17 cellular contexts compared by ENCODE assay signal in the genomic region with DNA sequence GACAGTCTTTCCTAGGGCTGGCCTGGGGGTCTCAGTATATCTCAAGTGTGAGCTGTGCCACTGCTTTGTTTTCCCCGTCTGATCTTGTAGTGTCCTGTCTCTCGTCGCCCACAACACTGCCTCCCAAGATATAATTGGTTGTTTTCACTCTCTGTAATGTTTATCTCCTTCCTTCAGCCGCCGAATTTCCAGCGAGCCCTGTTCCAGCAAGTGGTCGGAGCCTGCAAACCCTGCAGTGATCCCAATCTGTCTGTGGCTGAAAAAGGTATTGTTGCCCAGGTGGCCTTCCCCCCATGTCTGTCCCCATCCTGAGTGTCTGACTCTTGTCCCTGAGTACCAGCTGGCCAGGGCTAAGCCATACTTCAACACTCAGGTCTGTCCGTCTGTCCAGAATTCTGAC. TPM values are rescaled to one million over a fixed set of nuclear protein-coding genes. Genes with fewer than 3 reads are reported as not detected.
DNase-seq lines count a peak whose midpoint lies in the region; ATAC-seq, FAIRE-seq and TF ChIP-seq lines count a peak whose summit lies in the region.
"Had no signal": no experiment of that assay in that cellular context is flagged by ENCODE, and none has a peak within 500 bp of the region (broad histone marks: within the 10 kb centered on the region; RNA-seq: fewer than 3 reads in every experiment).

No MANE protein-coding gene starts in this region.

- H2BK15ac ChIP-seq in H1 (ENCODE audit: low read length), result no peak overlapping the region

- WGBS in H1 (ENCODE audit: extremely low coverage in 1 of 2, insufficient coverage in 1 of 2, insufficient read length in 1 of 2, insufficient replicate concordance in 2 of 2, low coverage in 1 of 2, low lambda C conversion rate in 2 of 2, missing lambda C conversion rate in 1 of 2), 2 experiments, result 83% methylated on average over 8 of the region's 8 CpGs; no CpG with 5 or more reads in 1 of the 2 experiments
- WGBS in spleen, 5 donors, result 81 to 92% (median 90%) methylated on average over 8 of the region's 8 CpGs

- TF ChIP-seq RAD21 in H1 (IDR thresholded peaks at IDR 0.05 in 1 of 2, conservative IDR thresholded peaks at IDR 0.05 in 1 of 2; ENCODE audit: low read depth in 2 of 2, low read length in 2 of 2), result no peak

- CTCF ChIA-PET in H1 (lab: Charles Lee; ENCODE audit: partially characterized antibody), result interaction anchor here (0.7 to 2.1 kb wide), 3 partner anchors 13 to 735 kb away, joined by 3 to 10 read pairs (median 4); no protein-coding TSS in a partner anchor
- CTCF ChIA-PET in activated CD4-positive, alpha-beta T cell treated with anti-CD3 and anti-CD28 coated beads, Interleukin-2, amount 10 ng/mL, durations not matched to agents 7 days and 5 days (lab: Charles Lee), result interaction anchor here (0.8 kb wide), 1 partner anchor 700 kb away, joined by 3 read pairs; no protein-coding TSS in a partner anchor

- no peak overlapping the region for H4K91ac ChIP-seq in H1 (replicated peaks; ENCODE audit: insufficient read length, low read length)

- no peak overlapping the region for H2BK12ac ChIP-seq in H1 (ENCODE audit: low read depth, low read length)

- H3K27ac ChIP-seq in H1 (ENCODE audit: low read depth, low read length), result no peak overlapping the region
- H3K27ac ChIP-seq in spleen, result no peak overlapping the region
- H3K27ac ChIP-seq: BLaER1 treated with 17β-estradiol and CSF1 and Interleukin-3, amounts not matched to agents 10 nM and 100 nM; GM23248; HL-60 had no signal

- no peaks in the 10 kb centered on the region for H3K36me3 Mint-ChIP-seq in activated CD4-positive, alpha-beta T cell treated with anti-CD3 and anti-CD28 coated beads, Interleukin-2, amount 10 ng/mL, durations not matched to agents 7 days and 5 days (ENCODE audit: low read depth)

- H2BK20ac ChIP-seq in H1 (ENCODE audit: low read length), result no peak overlapping the region

- TF ChIP-seq EP300 in H1 (IDR thresholded peaks at IDR 0.05; ENCODE audit: borderline replicate concordance in 1 of 2, low read depth in 2 of 2, low read length in 2 of 2), result no peak

- no peak for TF ChIP-seq CTCF in H1 (IDR thresholded peaks at IDR 0.05; ENCODE audit: control extremely low read depth in 1 of 3, insufficient read depth in 1 of 3, low read depth in 1 of 3, low read length in 3 of 3)
- TF ChIP-seq CTCF in spleen (IDR thresholded peaks at IDR 0.05 in 8 of 11, conservative IDR thresholded peaks at IDR 0.05 in 3 of 11), result no peak

- H3K18ac ChIP-seq in H1 (ENCODE audit: extremely low read depth, low read length), result no peak overlapping the region

- no peak overlapping the region for H2AFZ ChIP-seq in H1 (ENCODE audit: low read length)
- H2AFZ ChIP-seq: GM23248 had no signal

- H4K5ac ChIP-seq in H1 (ENCODE audit: insufficient read length, low read depth, low read length), result no peak overlapping the region

- H3K4me1 ChIP-seq in H1 (replicated peaks in 1 of 4; ENCODE audit: control insufficient read depth in 3 of 4, insufficient read depth in 4 of 4, low read length in 3 of 4), result no peaks in the 10 kb centered on the region
- peaks cover 0 to 10% (median 0%) of the 10 kb centered on the region in 6 donors for H3K4me1 ChIP-seq in spleen

- H3K9me3 ChIP-seq in H1 (ENCODE audit: insufficient read depth in 2 of 2, low read depth in 1 of 2, low read length in 1 of 2) (no peaks in the 10 kb centered on the region), spleen (no peaks in the 10 kb centered on the region)
- H3K9me3 ChIP-seq: BLaER1 treated with 17β-estradiol and CSF1 and Interleukin-3, amounts not matched to agents 10 nM and 100 nM had no signal

- H3K9me3 Mint-ChIP-seq in activated CD4-positive, alpha-beta T cell treated with anti-CD3 and anti-CD28 coated beads, Interleukin-2, amount 10 ng/mL, durations not matched to agents 7 days and 5 days, result no peaks in the 10 kb centered on the region
- H3K9me3 Mint-ChIP-seq: CD4-positive, alpha-beta T cell had no signal

- H3K79me2 ChIP-seq in H1 (ENCODE audit: control insufficient read depth in 1 of 2, insufficient read depth in 2 of 2, low read length in 2 of 2), result no peaks in the 10 kb centered on the region

- no peak overlapping the region for H2AK5ac ChIP-seq in H1 (ENCODE audit: low read depth, low read length)

- no peak overlapping the region for H3K14ac ChIP-seq in H1 (ENCODE audit: insufficient read length)

- H3K27me3 Mint-ChIP-seq in activated CD4-positive, alpha-beta T cell treated with anti-CD3 and anti-CD28 coated beads, Interleukin-2, amount 10 ng/mL, durations not matched to agents 7 days and 5 days, result no peaks in the 10 kb centered on the region
- H3K27me3 Mint-ChIP-seq: CD4-positive, alpha-beta T cell had no signal

- H3K4me3 Mint-ChIP-seq in activated CD4-positive, alpha-beta T cell treated with anti-CD3 and anti-CD28 coated beads, Interleukin-2, amount 10 ng/mL, durations not matched to agents 7 days and 5 days, result no peak overlapping the region
- H3K4me3 Mint-ChIP-seq: CD4-positive, alpha-beta T cell had no signal

- peaks cover 0 to 2% of the 10 kb centered on the region in 2 experiments for H4K20me1 ChIP-seq in H1 (replicated peaks in 1 of 2; ENCODE audit: control insufficient read depth in 1 of 2, insufficient read depth in 2 of 2, low read length in 2 of 2)
- H4K20me1 ChIP-seq: BLaER1 treated with 17β-estradiol and CSF1 and Interleukin-3, amounts not matched to agents 10 nM and 100 nM had no signal

- no peak overlapping the region for H3K4me3 ChIP-seq in H1 (ENCODE audit: extremely low read depth in 1 of 4, insufficient read depth in 2 of 4, low read depth in 3 of 4, low read length in 4 of 4)
- no peak overlapping the region for H3K4me3 ChIP-seq in spleen
- H3K4me3 ChIP-seq: BLaER1 treated with 17β-estradiol and CSF1 and Interleukin-3, amounts not matched to agents 10 nM and 100 nM; GM23248 had no signal

- H3K23me2 ChIP-seq in H1 (ENCODE audit: low read depth, low read length), result no peaks in the 10 kb centered on the region

- H3K27ac Mint-ChIP-seq in activated CD4-positive, alpha-beta T cell treated with anti-CD3 and anti-CD28 coated beads, Interleukin-2, amount 10 ng/mL, durations not matched to agents 7 days and 5 days, result no peak overlapping the region
- H3K27ac Mint-ChIP-seq: CD4-positive, alpha-beta T cell had no signal

- no peak overlapping the region for H2BK120ac ChIP-seq in H1 (replicated peaks; ENCODE audit: low read depth, low read length)

- no peak for TF ChIP-seq POLR2A in H1 (IDR thresholded peaks at IDR 0.05; ENCODE audit: control extremely low read depth in 1 of 2, low read depth in 2 of 2, low read length in 2 of 2)
- no peak for TF ChIP-seq POLR2A in spleen (IDR thresholded peaks at IDR 0.05)

- H3K56ac ChIP-seq in H1 (replicated peaks; ENCODE audit: insufficient read length, low read depth, low read length), result no peak overlapping the region

- intact Hi-C loops in spleen (cut with DNase I; ENCODE audit: low total_unique reads), result no loop called here

- no peak overlapping the region for H3K4me2 ChIP-seq in H1 (ENCODE audit: insufficient read depth in 1 of 2, low read depth in 2 of 2, low read length in 2 of 2)
- H3K4me2 ChIP-seq: BLaER1 treated with 17β-estradiol and CSF1 and Interleukin-3, amounts not matched to agents 10 nM and 100 nM had no signal

- no peak for ATAC-seq in GM19035 (IDR thresholded peaks at IDR 0.05; ENCODE audit: unreplicated experiment)

- no peak for FAIRE-seq in H1 (lab: Jason Lieb, UNC)
- FAIRE-seq: D721Med had no signal

- peaks cover 12% of the 10 kb centered on the region for H3K4me1 Mint-ChIP-seq in activated CD4-positive, alpha-beta T cell treated with anti-CD3 and anti-CD28 coated beads, Interleukin-2, amount 10 ng/mL, durations not matched to agents 7 days and 5 days

- peak overlapping the region; percentile 29; the same call in 1 of the 2 replicates for H4K8ac ChIP-seq in H1 (ENCODE audit: extremely low read depth, insufficient read depth, low read length)

- H3K27me3 ChIP-seq in H1 (replicated peaks in 1 of 4; ENCODE audit: control insufficient read depth in 3 of 4, extremely low read depth in 1 of 4, insufficient read depth in 3 of 4, low read length in 3 of 4), result no peaks in the 10 kb centered on the region
- peaks cover 0 to 19% (median 0%) of the 10 kb centered on the region in 7 donors for H3K27me3 ChIP-seq in spleen (replicated peaks in 1 of 7)
- H3K27me3 ChIP-seq: BLaER1 treated with 17β-estradiol and CSF1 and Interleukin-3, amounts not matched to agents 10 nM and 100 nM had no signal

- H3K9ac ChIP-seq in H1 (replicated peaks in 1 of 4; ENCODE audit: extremely low read depth in 1 of 4, low read depth in 3 of 4, low read length in 3 of 4), result no peak overlapping the region
- H3K9ac ChIP-seq: BLaER1 treated with 17β-estradiol and CSF1 and Interleukin-3, amounts not matched to agents 10 nM and 100 nM; GM23248 had no signal

- H3K23ac ChIP-seq in H1 (ENCODE audit: insufficient read length), result no peak overlapping the region

- H3K79me1 ChIP-seq in H1 (ENCODE audit: low read depth, low read length), result no peaks in the 10 kb centered on the region

- DNase-seq in activated effector memory CD4-positive, alpha-beta T cell treated with anti-CD3 and anti-CD28 coated beads, Interleukin-2, amount 50 U/mL, for 16 hours, result peak; percentile 6
- DNase-seq in activated effector memory CD4-positive, alpha-beta T cell treated with Interleukin-2 at 50 U/mL for 16 hours, result no peak
- no peak for DNase-seq in H1 (ENCODE audit: low read depth in 1 of 2, low spot score in 2 of 2)
- peak; percentile 22 for DNase-seq in spleen
- DNase-seq in activated CD4-positive, alpha-beta T cell treated with anti-CD3 and anti-CD28 coated beads, Interleukin-2, amount 10 ng/mL, durations not matched to agents 7 days and 5 days, result no peak
- DNase-seq in D341Med (ENCODE audit: low spot score), result no peak
- DNase-seq: ACHN; CD4-positive, alpha-beta T cell; DMS153; DND-41; GF-D8; GM23248; H7 had no signal

- H3K4ac ChIP-seq in H1 (replicated peaks; ENCODE audit: insufficient read length, low read depth, low read length), result no peak overlapping the region

- POLR2A ChIA-PET in H1 (lab: Charles Lee; ENCODE audit: partially characterized antibody), result no interaction called here
- POLR2A ChIA-PET in activated CD4-positive, alpha-beta T cell treated with anti-CD3 and anti-CD28 coated beads, Interleukin-2, amount 10 ng/mL, durations not matched to agents 7 days and 5 days (lab: Charles Lee), result no interaction called here

- H3K36me3 ChIP-seq in H1 (ENCODE audit: control insufficient read depth in 2 of 4, insufficient read depth in 4 of 4, low read length in 3 of 4) (peaks cover 0 to 6% (median 1%) of the 10 kb centered on the region in 4 experiments; a peak in 3 of 8 replicates), spleen (no peaks in the 10 kb centered on the region)
- H3K36me3 ChIP-seq: BLaER1 treated with 17β-estradiol and CSF1 and Interleukin-3, amounts not matched to agents 10 nM and 100 nM had no signal

- H2BK5ac ChIP-seq in H1 (ENCODE audit: low read depth, low read length), result no peak overlapping the region

RNA-seq across cellular contexts. Expression of a gene that starts 9.5 kb away (rescaled TPM):
- total RNA-seq in H1 (2021; fragmentation: NEBNext Ultra II Directional; extraction: Animal tissue kit (Norgen Biotek cat#: 25700)), result 159 and 175 TPM in 2 replicates
- 25.3 and 37.5 TPM in 2 replicates for polyA plus RNA-seq in H1 (2011; rRNA removed)
- polyA plus RNA-seq in H1 (2011; cell fraction: cytosol; rRNA removed), result 61.1 TPM
- polyA plus RNA-seq in H1 (2011; cell fraction: nucleus; rRNA removed), result 12.3 TPM
- 112 to 209 TPM (median 134 TPM) in 4 replicates for polyA plus RNA-seq in H1 (2012, experiment 1 of 2)
- 47.3 TPM for polyA plus RNA-seq in H1 (2012, experiment 2 of 2)
- 193 TPM for polyA plus RNA-seq in H1 (2013, experiment 1 of 2)
- 251 TPM for polyA plus RNA-seq in H1 (2013, experiment 2 of 2)
- 14.0 and 14.1 TPM in 2 replicates for polyA minus RNA-seq in H1 (2011; rRNA and poly(A)+ RNA removed)
- 22.5 TPM for polyA minus RNA-seq in H1 (2011; cell fraction: cytosol; rRNA and poly(A)+ RNA removed)
- 15.0 TPM for polyA minus RNA-seq in H1 (2011; cell fraction: nucleus; rRNA and poly(A)+ RNA removed)
- 10 to 100 TPM; 32.0 to 85.8 (median 51.0) TPM for total RNA-seq in spleen
- polyA plus RNA-seq in spleen, result 10 to 100 TPM; 31.8 to 46.7 (median 38.0) TPM
- 100 to 1,000 TPM; 107 to 131 TPM for total RNA-seq in activated CD4-positive, alpha-beta T cell treated with anti-CD3 and anti-CD28 coated beads, Interleukin-2, amount 10 ng/mL, durations not matched to agents 7 days and 5 days

RNA-seq across cellular contexts. Expression of a gene that starts 15.5 kb away (rescaled TPM):
- total RNA-seq in H1 (2021; fragmentation: NEBNext Ultra II Directional; extraction: Animal tissue kit (Norgen Biotek cat#: 25700)), result 59.1 and 60.9 TPM in 2 replicates
- 22.2 and 30.1 TPM in 2 replicates for polyA plus RNA-seq in H1 (2011; rRNA removed)
- 28.2 TPM for polyA plus RNA-seq in H1 (2011; cell fraction: cytosol; rRNA removed)
- 30.4 TPM for polyA plus RNA-seq in H1 (2011; cell fraction: nucleus; rRNA removed)
- 42.0 to 44.4 TPM (median 44.0 TPM) in 4 replicates for polyA plus RNA-seq in H1 (2012, experiment 1 of 2)
- polyA plus RNA-seq in H1 (2012, experiment 2 of 2), result 36.6 TPM
- 30.4 TPM for polyA plus RNA-seq in H1 (2013, experiment 1 of 2)
- polyA plus RNA-seq in H1 (2013, experiment 2 of 2), result 30.7 TPM
- polyA minus RNA-seq in H1 (2011; rRNA and poly(A)+ RNA removed), result 36.5 and 42.7 TPM in 2 replicates
- 32.4 TPM for polyA minus RNA-seq in H1 (2011; cell fraction: cytosol; rRNA and poly(A)+ RNA removed)
- polyA minus RNA-seq in H1 (2011; cell fraction: nucleus; rRNA and poly(A)+ RNA removed), result 42.7 TPM
- 10 to 100 TPM; 19.7 to 34.6 (median 29.0) TPM for total RNA-seq in spleen
- 10 to 100 TPM in 1 of 3 donors, 1 to 10 TPM in 2; 6.4 to 10.7 (median 7.4) TPM for polyA plus RNA-seq in spleen
- total RNA-seq in activated CD4-positive, alpha-beta T cell treated with anti-CD3 and anti-CD28 coated beads, Interleukin-2, amount 10 ng/mL, durations not matched to agents 7 days and 5 days, result 10 to 100 TPM; 29.0 to 29.8 TPM

Comparison
In these comparisons a context has a peak if more than half of its experiments do, and no peak if none do; other contexts are left out.
1. DNase-seq: peak in activated effector memory CD4-positive, alpha-beta T cell treated with anti-CD3 and anti-CD28 coated beads, Interleukin-2, amount 50 U/mL, for 16 hours (single experiment) and spleen (single experiment); none in activated effector memory CD4-positive, alpha-beta T cell treated with Interleukin-2 at 50 U/mL for 16 hours (single experiment), H1 (0 of 2), activated CD4-positive, alpha-beta T cell treated with anti-CD3 and anti-CD28 coated beads, Interleukin-2, amount 10 ng/mL, durations not matched to agents 7 days and 5 days (single experiment) and D341Med (single experiment).